23 cellular contexts compared by ENCODE assay signal in genomic region chr2:167430447-167430846, GRCh38.
"Had no signal": no experiment of that assay in that cellular context is flagged by ENCODE, and none has a peak within 500 bp of the region (broad histone marks: within the 10 kb centered on the region; RNA-seq: fewer than 3 reads in every experiment).

No MANE protein-coding gene starts in this region.

- H3K9ac ChIP-seq: SK-N-SH had no signal

- H3K9me3 ChIP-seq: SK-N-SH had no signal

- ATAC-seq: Panc1, PC-3, T-cell had no signal

- DNase-seq: Karpas-422, KG1, MM.1S, NCI-H1092, NCI-H1105 treated with DMSO at 0.1 percent for 48 hours, NCI-H1436, NCI-H187, NCI-H2029, NCI-H2081 treated with DMSO at 0.1 percent for 48 hours, NCI-H2171, NCI-H226, NCI-H446, NCI-H510A, NCI-H524 treated with DMSO at 0.1 percent for 48 hours, NCI-H69, NCI-H774, PC-3, SHP77, SK-N-SH, SW 1271, T-cell had no signal

- H3K4me2 ChIP-seq: SK-N-SH had no signal

- H3K27ac ChIP-seq: RWPE1 had no signal
